Comparison of ENCODE assay signal across 1 cellular context in genomic region chr2:65371094-65371474, GRCh38.
TF ChIP-seq lines count a peak whose summit lies in the region.

No MANE protein-coding gene starts in this region.

TF ChIP-seq in A549, 52 proteins besides CTCF, POLR2A, EP300 and RAD21 (continued from another document):
- TF ChIP-seq USF2 (IDR thresholded peaks at IDR 0.05) (no peak), BCL3 (IDR thresholded peaks at IDR 0.05) (no peak), ZSCAN20 (CRISPR knock-in tag; IDR thresholded peaks at IDR 0.05) (no peak), CHD4 (IDR thresholded peaks at IDR 0.05; ENCODE audit: borderline replicate concordance) (no peak), JUNB (IDR thresholded peaks at IDR 0.05) (no peak), NFE2L2 (conservative IDR thresholded peaks at IDR 0.05; ENCODE audit: low read length) (no peak), FOSB (CRISPR knock-in tag; IDR thresholded peaks at IDR 0.05) (no peak), ZNF302 (CRISPR knock-in tag; IDR thresholded peaks at IDR 0.05) (no peak), HOXA7 (CRISPR knock-in tag; IDR thresholded peaks at IDR 0.05) (no peak)
